23 cellular contexts compared by ENCODE assay signal in genomic region chr17:64403881-64404460, GRCh38. TPM values are rescaled to one million over a fixed set of nuclear protein-coding genes. Genes with fewer than 3 reads are reported as not detected.
DNase-seq lines count a peak whose midpoint lies in the region; ATAC-seq, FAIRE-seq and TF ChIP-seq lines count a peak whose summit lies in the region.
"Had no signal": no experiment of that assay in that cellular context is flagged by ENCODE, and none has a peak within 500 bp of the region (broad histone marks: within the 10 kb centered on the region; RNA-seq: fewer than 3 reads in every experiment).

No MANE protein-coding gene starts in this region.

- FAIRE-seq in urothelium cell line (lab: Jason Lieb, UNC), result no peak
- FAIRE-seq: small intestine had no signal

- no peaks in the 10 kb centered on the region for H3K27me3 Mint-ChIP-seq in IgD-negative memory B cell
- no peaks in the 10 kb centered on the region for H3K27me3 Mint-ChIP-seq in dendritic cell treated with granulocyte-macrophage colony-stimulating factor and Interleukin-4, amounts not matched to agents 40 ng/mL and 50 ng/mL, for 4 days
- H3K27me3 Mint-ChIP-seq: activated CD4-positive, alpha-beta T cell treated with anti-CD3 and anti-CD28 coated beads, Interleukin-2, amount 10 ng/mL, durations not matched to agents 7 days and 5 days had no signal

- peaks cover 22 to 100% (median 87%) of the 10 kb centered on the region in 6 donors for H3K4me1 ChIP-seq in spleen
- H3K4me1 ChIP-seq: body of pancreas had no signal

- H3K27ac ChIP-seq in spleen, result peak overlapping the region; percentile 49 to 93 (median 86)
- H3K27ac ChIP-seq: epithelial cell of prostate, KMS-11, VCaP had no signal

- H3K4me3 Mint-ChIP-seq in IgD-negative memory B cell, result peak overlapping the region; percentile 8 to 87 (median 56)
- H3K4me3 Mint-ChIP-seq in dendritic cell treated with granulocyte-macrophage colony-stimulating factor and Interleukin-4, amounts not matched to agents 40 ng/mL and 50 ng/mL, for 4 days, result no peak overlapping the region
- H3K4me3 Mint-ChIP-seq: activated CD4-positive, alpha-beta T cell treated with anti-CD3 and anti-CD28 coated beads, Interleukin-2, amount 10 ng/mL, durations not matched to agents 7 days and 5 days; CD8-positive, alpha-beta T cell had no signal

- H3K27ac Mint-ChIP-seq in IgD-negative memory B cell, result peak overlapping the region; percentile 32 to 84 (median 40)
- H3K27ac Mint-ChIP-seq in dendritic cell treated with granulocyte-macrophage colony-stimulating factor and Interleukin-4, amounts not matched to agents 40 ng/mL and 50 ng/mL, for 4 days, result peak overlapping the region; percentile 85
- H3K27ac Mint-ChIP-seq: activated CD4-positive, alpha-beta T cell treated with anti-CD3 and anti-CD28 coated beads, Interleukin-2, amount 10 ng/mL, durations not matched to agents 7 days and 5 days; activated T-helper 2 cell treated with anti-CD3 and anti-CD28 coated beads, Interferon-gamma antibody, Interleukin-2, Interleukin-4, amounts not matched to agents 10 μg/mL and 5 μg/mL and 100 μg/mL, durations not matched to agents 14 hours and 24 hours and 36 hours; CD8-positive, alpha-beta T cell had no signal

- H3K36me3 Mint-ChIP-seq in IgD-negative memory B cell, result peaks cover 6% of the 10 kb centered on the region
- no peaks in the 10 kb centered on the region for H3K36me3 Mint-ChIP-seq in dendritic cell treated with granulocyte-macrophage colony-stimulating factor and Interleukin-4, amounts not matched to agents 40 ng/mL and 50 ng/mL, for 4 days (ENCODE audit: low read depth)
- H3K36me3 Mint-ChIP-seq: CD8-positive, alpha-beta T cell had no signal

- H3K4me3 ChIP-seq in spleen, result peak overlapping the region in 1 of 8 donors; percentile 37
- no peak overlapping the region for H3K4me3 ChIP-seq in MG63
- H3K4me3 ChIP-seq: body of pancreas had no signal

- intact Hi-C loops in dendritic cell treated with granulocyte-macrophage colony-stimulating factor and Interleukin-4, amounts not matched to agents 40 ng/mL and 50 ng/mL, for 4 days (cut with micrococcal nuclease), result no loop called here
- intact Hi-C loops in spleen (cut with DNase I; ENCODE audit: low total_unique reads), result no loop called here

- H3K36me3 ChIP-seq in spleen (no peaks in the 10 kb centered on the region), MG63 (no peaks in the 10 kb centered on the region)

- TF ChIP-seq POLR2A in spleen (IDR thresholded peaks at IDR 0.05), result no peak

- ATAC-seq in GM18861 (IDR thresholded peaks at IDR 0.05; ENCODE audit: unreplicated experiment), result peak; percentile 38
- ATAC-seq: body of pancreas; CD8-positive, alpha-beta T cell; left colon had no signal

- peaks cover 24 to 42% (median 34%) of the 10 kb centered on the region in 3 donors for H3K4me1 Mint-ChIP-seq in IgD-negative memory B cell
- peaks cover 77% of the 10 kb centered on the region for H3K4me1 Mint-ChIP-seq in dendritic cell treated with granulocyte-macrophage colony-stimulating factor and Interleukin-4, amounts not matched to agents 40 ng/mL and 50 ng/mL, for 4 days (ENCODE audit: low read depth)

- H3K27me3 ChIP-seq in spleen (replicated peaks in 1 of 7), result no peaks in the 10 kb centered on the region
- H3K27me3 ChIP-seq in MG63, result no peaks in the 10 kb centered on the region
- H3K27me3 ChIP-seq: body of pancreas had no signal

- no peaks in the 10 kb centered on the region for H3K9me3 Mint-ChIP-seq in IgD-negative memory B cell
- H3K9me3 Mint-ChIP-seq in dendritic cell treated with granulocyte-macrophage colony-stimulating factor and Interleukin-4, amounts not matched to agents 40 ng/mL and 50 ng/mL, for 4 days, result no peaks in the 10 kb centered on the region
- H3K9me3 Mint-ChIP-seq: activated CD4-positive, alpha-beta T cell treated with anti-CD3 and anti-CD28 coated beads, Interleukin-2, amount 10 ng/mL, durations not matched to agents 7 days and 5 days; activated T-helper 2 cell treated with anti-CD3 and anti-CD28 coated beads, Interferon-gamma antibody, Interleukin-2, Interleukin-4, amounts not matched to agents 10 μg/mL and 5 μg/mL and 100 μg/mL, durations not matched to agents 14 hours and 24 hours and 36 hours; CD8-positive, alpha-beta T cell had no signal

- no peak for DNase-seq in spleen
- no peak for DNase-seq in urothelium cell line (ENCODE audit: low spot score)
- no peak for DNase-seq in activated CD4-positive, alpha-beta T cell treated with anti-CD3 and anti-CD28 coated beads for 4 hours
- DNase-seq in MG63, result no peak
- DNase-seq: activated CD4-positive, alpha-beta T cell treated with anti-CD3 and anti-CD28 coated beads, Interleukin-2, amount 10 ng/mL, durations not matched to agents 7 days and 5 days; CD8-positive, alpha-beta T cell; cerebellar nuclear complex; effector CD4-positive, alpha-beta T cell; left colon; mesendoderm; NCI-H1694 treated with DMSO at 0.1 percent for 48 hours; NCI-H2171; NCI-H524; small intestine; stimulated activated CD4-positive, alpha-beta T cell treated with anti-CD3 and anti-CD28 coated beads, Interleukin-2, amount 100 ng/mL, for 24 hours had no signal

- no peaks in the 10 kb centered on the region for H3K9me3 ChIP-seq in spleen
- no peaks in the 10 kb centered on the region for H3K9me3 ChIP-seq in MG63
- H3K9me3 ChIP-seq: body of pancreas had no signal

- no peak for TF ChIP-seq CTCF in spleen (IDR thresholded peaks at IDR 0.05 in 8 of 11, conservative IDR thresholded peaks at IDR 0.05 in 3 of 11)

- 67 to 91% (median 79%) methylated on average over 6 of the region's 6 CpGs for WGBS in spleen, 5 donors

RNA-seq across cellular contexts. Expression of gene PECAM1, which starts 13.3 kb away (rescaled TPM):
- polyA plus RNA-seq in IgD-negative memory B cell (27.9 TPM), spleen (10 to 100 TPM; 18.5 to 30.3 (median 21.0) TPM)
- total RNA-seq in spleen, result 100 to 1,000 TPM; 184 to 318 (median 215) TPM
- total RNA-seq in MG63 (2014; rRNA removed; shearing (Covaris generic); ENCODE audit: low replicate concordance), result 0.10 TPM in 1 of 2 replicates, not detected in the other

RNA-seq across cellular contexts. Expression of gene MILR1, which starts 44.9 kb away (rescaled TPM):
- polyA plus RNA-seq in IgD-negative memory B cell (1.9 TPM), spleen (10 to 100 TPM; 15.6 to 26.3 (median 15.7) TPM)
- 10 to 100 TPM; 18.9 to 55.0 (median 29.1) TPM for total RNA-seq in spleen
- 5.6 and 19.0 TPM in 2 replicates for total RNA-seq in MG63 (2014; rRNA removed; shearing (Covaris generic); ENCODE audit: low replicate concordance)
- total RNA-seq: CD8-positive, alpha-beta T cell had no signal

Comparison
In these comparisons a context has a peak if more than half of its experiments do, and no peak if none do; other contexts are left out.
1. RNA of gene PECAM1, which starts 13.3 kb away (total RNA-seq): 184 to 318 TPM in spleen; 0.10 TPM in MG63; every median in the first group is over 100 times any median in the second.